Comparison of ENCODE assay signal across 8 cellular contexts in genomic region chr20:23637282-23638221, GRCh38. TPM values are rescaled to one million over a fixed set of nuclear protein-coding genes. Genes with fewer than 3 reads are reported as not detected.
DNase-seq lines count a peak whose midpoint lies in the region; ATAC-seq and TF ChIP-seq lines count a peak whose summit lies in the region.

TSS of gene CST3 (minus strand) at chr20:23637955. CDS start at chr20:23637862, 93 bp downstream.

- 1% methylated on average over 67 to 91 of the region's 92 CpGs for WGBS in lung, 2 donors
- WGBS in suprapubic skin: under 1% methylated on average over 62 of the region's 92 CpGs

- H3K27me3 Mint-ChIP-seq in activated CD4-positive, alpha-beta T cell treated with anti-CD3 and anti-CD28 coated beads, Interleukin-2, amount 10 ng/mL, durations not matched to agents 24 days and 14 days: peaks cover 17% of the 10 kb centered on the region

- H3K36me3 ChIP-seq in lung (ENCODE audit: control insufficient read depth in 2 of 2, insufficient read depth in 2 of 2, low read length in 2 of 2) (peaks cover 0 to 22% of the 10 kb centered on the region in 2 donors), suprapubic skin (peaks cover 22% of the 10 kb centered on the region)

- TF ChIP-seq CTCF in lung (IDR thresholded peaks at IDR 0.05; ENCODE audit: control extremely low read depth, extremely low read depth) (no peak), suprapubic skin (IDR thresholded peaks at IDR 0.05) (no peak)

- TF ChIP-seq EP300 in suprapubic skin (IDR thresholded peaks at IDR 0.05): no peak

- no peaks in the 10 kb centered on the region for H3K9me3 ChIP-seq in lung (ENCODE audit: control insufficient read depth in 2 of 2, insufficient read depth in 1 of 2, low read length in 1 of 2)
- H3K9me3 ChIP-seq in suprapubic skin: no peaks in the 10 kb centered on the region

- H3K27me3 ChIP-seq in lung (ENCODE audit: control insufficient read depth, insufficient read depth) (no peaks in the 10 kb centered on the region), suprapubic skin (no peaks in the 10 kb centered on the region)

- TF ChIP-seq POLR2A in suprapubic skin (IDR thresholded peaks at IDR 0.05): peak; percentile 56 to 81

- H3K36me3 Mint-ChIP-seq in activated CD4-positive, alpha-beta T cell treated with anti-CD3 and anti-CD28 coated beads, Interleukin-2, amount 10 ng/mL, durations not matched to agents 24 days and 14 days (ENCODE audit: low read depth): no peaks in the 10 kb centered on the region

- peak; percentile 68 for DNase-seq in activated CD4-positive, alpha-beta T cell treated with anti-CD3 and anti-CD28 coated beads, Interleukin-2, amount 10 ng/mL, durations not matched to agents 24 days and 14 days
- no peak for DNase-seq in activated CD4-positive, alpha-beta T cell treated with anti-CD3 and anti-CD28 coated beads, Interleukin-2, amount 50 U/mL, for 1 hour
- DNase-seq in HCEC 1CT (peak; percentile 90), MV-4-11 (lab: John Stamatoyannopoulos, UW) (peak; percentile 72), lung (ENCODE audit: low spot score) (peak; percentile 93), suprapubic skin (ENCODE audit: low spot score in 2 of 2) (peak; percentile 94 to 95)

- in situ Hi-C loops in endometrial microvascular endothelial cells (cut with HindIII; ENCODE audit: inconsistent ontology term, low pct_unique_long_range_greater_than_20kb, low sequenced_read_pairs): no loop called here

- ATAC-seq in SK-N-SH treated with all-trans-retinoic acid at 6 μM for 48 hours (peak; percentile 89), lung (ENCODE audit: insufficient read depth, low FRiP score) (peak; percentile 93)

- peaks cover 0 to 17% of the 10 kb centered on the region in 2 donors for H3K4me1 ChIP-seq in lung (ENCODE audit: control insufficient read depth in 2 of 2, insufficient read depth in 2 of 2, low read length in 2 of 2)
- H3K4me1 ChIP-seq in suprapubic skin: peaks cover 63% of the 10 kb centered on the region

- peaks cover 7% of the 10 kb centered on the region for H3K4me1 Mint-ChIP-seq in activated CD4-positive, alpha-beta T cell treated with anti-CD3 and anti-CD28 coated beads, Interleukin-2, amount 10 ng/mL, durations not matched to agents 24 days and 14 days

- H3K27ac ChIP-seq in lung (ENCODE audit: low read depth in 1 of 2, low read length in 1 of 2) (peak within 1 kb of the TSS; percentile 93 to 97), suprapubic skin (peak within 1 kb of the TSS; percentile 99)

- H3K27ac Mint-ChIP-seq in activated CD4-positive, alpha-beta T cell treated with anti-CD3 and anti-CD28 coated beads, Interleukin-2, amount 10 ng/mL, durations not matched to agents 24 days and 14 days: no peak within 1 kb of the TSS

- H3K4me3 ChIP-seq in lung: peak within 1 kb of the TSS; percentile 96
- peak within 1 kb of the TSS; percentile 95 for H3K4me3 ChIP-seq in suprapubic skin

- H3K9me3 Mint-ChIP-seq in activated CD4-positive, alpha-beta T cell treated with anti-CD3 and anti-CD28 coated beads, Interleukin-2, amount 10 ng/mL, durations not matched to agents 24 days and 14 days: no peaks in the 10 kb centered on the region

- intact Hi-C loops in activated CD4-positive, alpha-beta T cell treated with anti-CD3 and anti-CD28 coated beads, Interleukin-2, amount 10 ng/mL, durations not matched to agents 24 days and 14 days (cut with micrococcal nuclease): no loop called here

- H3K4me3 Mint-ChIP-seq in activated CD4-positive, alpha-beta T cell treated with anti-CD3 and anti-CD28 coated beads, Interleukin-2, amount 10 ng/mL, durations not matched to agents 24 days and 14 days: peak within 1 kb of the TSS; percentile 65

TF ChIP-seq in SK-N-SH treated with all-trans-retinoic acid at 6 μM for 48 hours, 23 proteins besides CTCF, POLR2A, EP300 and RAD21:
- no peak for TF ChIP-seq TSHZ2 (CRISPR knock-in tag; IDR thresholded peaks at IDR 0.05)
- 0 out of 2 replicates have a peak, but pooled peaks have one; percentile 23 for TF ChIP-seq ZNF8 (CRISPR knock-in tag; IDR thresholded peaks at IDR 0.05)

RNA-seq across cellular contexts. Expression of gene CST3, which starts in this region (rescaled TPM):
- 0.72 and 0.95 TPM in 2 replicates for total RNA-seq in activated CD4-positive, alpha-beta T cell treated with anti-CD3 and anti-CD28 coated beads, Interleukin-2, amount 10 ng/mL, durations not matched to agents 24 days and 14 days
- total RNA-seq in endometrial microvascular endothelial cells (ENCODE audit: inconsistent ontology term): 346 TPM
- total RNA-seq in lung: 100 to 1,000 TPM; 238 to 726 TPM
- polyA plus RNA-seq in lung: 100 to 1,000 TPM; 557 to 780 TPM
- 100 to 1,000 TPM; 258 to 476 (median 386) TPM for total RNA-seq in suprapubic skin

Comparison
In these comparisons a context has a peak if more than half of its experiments do, and no peak if none do; other contexts are left out.
1. RNA of gene CST3 (total RNA-seq): 238 to 726 TPM in lung, 258 to 476 TPM in suprapubic skin and 346 TPM in endometrial microvascular endothelial cells (single experiment); 0.72 to 0.95 TPM in activated CD4-positive, alpha-beta T cell treated with anti-CD3 and anti-CD28 coated beads, Interleukin-2, amount 10 ng/mL, durations not matched to agents 24 days and 14 days; every median in the first group is over 100 times any median in the second.
2. Peak in DNase-seq in activated CD4-positive, alpha-beta T cell treated with anti-CD3 and anti-CD28 coated beads, Interleukin-2, amount 10 ng/mL, durations not matched to agents 24 days and 14 days; RNA of the gene not detected or under 1 TPM.